15 cellular contexts compared by ENCODE assay signal in genomic region chr6:40891686-40892085, GRCh38.
DNase-seq lines count a peak whose midpoint lies in the region; ATAC-seq, FAIRE-seq and TF ChIP-seq lines count a peak whose summit lies in the region.
"Had no signal": no experiment of that assay in that cellular context is flagged by ENCODE, and none has a peak within 500 bp of the region (broad histone marks: within the 10 kb centered on the region; RNA-seq: fewer than 3 reads in every experiment).

No MANE protein-coding gene starts in this region.

- BruUV-seq in HepG2 (replicated peaks; lab: Mats Ljungman, UMichigan) = no TSS peak
- BruUV-seq in PC-3 (replicated peaks; lab: Mats Ljungman, UMichigan) = no TSS peak

- peaks cover 2% of the 10 kb centered on the region for H3K36me3 Mint-ChIP-seq in T-helper 17 cell (ENCODE audit: low read depth)
- H3K36me3 Mint-ChIP-seq in nephron progenitor cell (ENCODE audit: low read depth) = no peaks in the 10 kb centered on the region
- H3K36me3 Mint-ChIP-seq: CD4-positive, alpha-beta memory T cell had no signal

- DNase-seq in HepG2 (ENCODE audit: low spot score) = no peak
- DNase-seq in right lobe of liver = no peak
- no peak for DNase-seq in T-helper 17 cell
- DNase-seq in nephron progenitor cell = no peak
- DNase-seq in PC-3 = no peak
- no peak for DNase-seq in activated CD4-positive, alpha-beta T cell treated with anti-CD3 and anti-CD28 coated beads for 4 hours
- DNase-seq: BE2C; CD4-positive, alpha-beta memory T cell; DMS79; HCEC 1CT had no signal

- intact Hi-C loops in HepG2 (cut with micrococcal nuclease; ENCODE audit: unreplicated experiment) = no loop called here
- intact Hi-C loops in right lobe of liver (cut with DNase I) = no loop called here
- intact Hi-C loops in PC-3 (cut with micrococcal nuclease) = no loop called here

- no peaks in the 10 kb centered on the region for H3K9me3 Mint-ChIP-seq in nephron progenitor cell
- H3K9me3 Mint-ChIP-seq: CD4-positive, alpha-beta memory T cell had no signal

- H3K4me3 Mint-ChIP-seq in T-helper 17 cell (no peak overlapping the region), nephron progenitor cell (peak overlapping the region; percentile 24)

- H2AFZ ChIP-seq in HepG2 (ENCODE audit: low read length) (no peak overlapping the region), PC-3 (ENCODE audit: low read length) (no peak overlapping the region)

- H3K9ac ChIP-seq in HepG2 (ENCODE audit: insufficient read depth, low read depth, low read length) = no peak overlapping the region
- no peak overlapping the region for H3K9ac ChIP-seq in PC-3 (ENCODE audit: low read length)

- no peak for ATAC-seq in HepG2
- ATAC-seq in right lobe of liver = no peak
- no peak for ATAC-seq in T-helper 17 cell
- no peak for ATAC-seq in PC-3
- no peak for ATAC-seq in HG02884 (IDR thresholded peaks at IDR 0.05; ENCODE audit: unreplicated experiment)
- ATAC-seq: A549, GM12878 had no signal

- CTCF ChIA-PET in HepG2 (lab: Yijun Ruan, JAX; ENCODE audit: low intra/inter-chr PET ratio, low total read pairs) = no interaction called here
- CTCF ChIA-PET in PC-3 (lab: Charles Lee) = no interaction called here

- no peaks in the 10 kb centered on the region for H3K9me2 ChIP-seq in PC-3 (replicated peaks; ENCODE audit: low read length)

- no peak for TF ChIP-seq POLR2A in HepG2 (IDR thresholded peaks at IDR 0.05; ENCODE audit: insufficient read depth in 1 of 2, low read depth in 2 of 2, low read length in 2 of 2)
- no peak for TF ChIP-seq POLR2A in right lobe of liver (IDR thresholded peaks at IDR 0.05)

- H3K27me3 Mint-ChIP-seq in T-helper 17 cell (peaks cover 75% of the 10 kb centered on the region), nephron progenitor cell (ENCODE audit: low read depth, poor library complexity) (peaks cover 35% of the 10 kb centered on the region)

- in situ Hi-C loops in HepG2 (cut with HindIII; ENCODE audit: extremely low pct_ligation_motif_present, low pct_unique_long_range_greater_than_20kb) = no loop called here

- H3F3A ChIP-seq in PC-3 (ENCODE audit: low read length, unreplicated experiment) = no peaks in the 10 kb centered on the region

- WGBS in HepG2 (ENCODE audit: low lambda C conversion rate) = 41% methylated on average over 8 of the region's 8 CpGs
- WGBS in right lobe of liver (ENCODE audit: insufficient coverage, low coverage, low lambda C conversion rate, missing lambda C conversion rate) = 74% methylated on average over 6 of the region's 8 CpGs

- H4K20me1 ChIP-seq in HepG2 (ENCODE audit: insufficient read depth, low read length) (no peaks in the 10 kb centered on the region), PC-3 (ENCODE audit: low read length) (no peaks in the 10 kb centered on the region)

- H3K4me2 ChIP-seq in HepG2 (ENCODE audit: low read depth, low read length) = peak overlapping the region; percentile 40; the same call in 1 of the 2 replicates
- H3K4me2 ChIP-seq in PC-3 (ENCODE audit: low read length) = no peak overlapping the region
- H3K4me2 ChIP-seq: A549 had no signal

- H3K27me3 ChIP-seq in HepG2 (ENCODE audit: control insufficient read depth in 1 of 2, insufficient read depth in 2 of 2, low read length in 2 of 2) (peaks cover 2 to 12% of the 10 kb centered on the region in 2 experiments; a peak in 2 of 5 replicates), right lobe of liver (no peaks in the 10 kb centered on the region), PC-3 (ENCODE audit: low read length) (peaks cover 16% of the 10 kb centered on the region; the same call in 1 of the 2 replicates)
- H3K27me3 ChIP-seq: BE2C had no signal

- POLR2A ChIA-PET in HepG2 (lab: Yijun Ruan, JAX) (no interaction called here), PC-3 (lab: Charles Lee; ENCODE audit: unreplicated experiment) (no interaction called here)

- no peak for TF ChIP-seq EP300 in HepG2 (IDR thresholded peaks at IDR 0.05; ENCODE audit: low read depth in 2 of 2, low read length in 2 of 2)
- no peak for TF ChIP-seq EP300 in HepG2 (CRISPR knock-in tag; IDR thresholded peaks at IDR 0.05; ENCODE audit: borderline replicate concordance)

- H3K27ac ChIP-seq in HepG2 (ENCODE audit: extremely low read length, insufficient read depth, low read length) (no peak overlapping the region), right lobe of liver (no peak overlapping the region), PC-3 (ENCODE audit: low read length) (no peak overlapping the region)
- H3K27ac ChIP-seq: A549, C4-2B had no signal

- H3K79me2 ChIP-seq in HepG2 (ENCODE audit: insufficient read depth, low read length) (no peaks in the 10 kb centered on the region), PC-3 (ENCODE audit: low read length) (no peaks in the 10 kb centered on the region)

- H3K36me3 ChIP-seq in HepG2 (replicated peaks in 1 of 2; ENCODE audit: control insufficient read depth in 1 of 2, insufficient read depth in 2 of 2, low read length in 2 of 2) (no peaks in the 10 kb centered on the region), right lobe of liver (no peaks in the 10 kb centered on the region), PC-3 (ENCODE audit: low read depth, low read length) (no peaks in the 10 kb centered on the region)
- H3K36me3 ChIP-seq: BE2C had no signal

- H3K9me3 ChIP-seq in HepG2 (ENCODE audit: low read length) (no peaks in the 10 kb centered on the region), right lobe of liver (no peaks in the 10 kb centered on the region), T-helper 17 cell (ENCODE audit: control insufficient read depth, low read length, poor library complexity, severe bottlenecking) (no peaks in the 10 kb centered on the region), PC-3 (ENCODE audit: low read length) (no peaks in the 10 kb centered on the region)
- H3K9me3 ChIP-seq: A549, BE2C had no signal

- H3K27ac Mint-ChIP-seq in T-helper 17 cell = peak overlapping the region; percentile 47
- peak overlapping the region; percentile 78 for H3K27ac Mint-ChIP-seq in nephron progenitor cell
- H3K27ac Mint-ChIP-seq: CD4-positive, alpha-beta memory T cell had no signal

- peaks cover 85% of the 10 kb centered on the region for H3K4me1 ChIP-seq in HepG2 (ENCODE audit: insufficient read depth, low read length)
- peaks cover 0 to 16% (median 0%) of the 10 kb centered on the region in 4 donors for H3K4me1 ChIP-seq in right lobe of liver
- H3K4me1 ChIP-seq in PC-3 (ENCODE audit: insufficient read depth, low read length) = no peaks in the 10 kb centered on the region

- peaks cover 2% of the 10 kb centered on the region for H3K4me1 Mint-ChIP-seq in T-helper 17 cell
- peaks cover 84% of the 10 kb centered on the region for H3K4me1 Mint-ChIP-seq in nephron progenitor cell
- H3K4me1 Mint-ChIP-seq: CD4-positive, alpha-beta memory T cell had no signal

- no peak for FAIRE-seq in HepG2 (lab: Jason Lieb, UNC)
- FAIRE-seq: A549, GM12878, GM18507 had no signal

- TF ChIP-seq RAD21 in HepG2 (CRISPR knock-in tag; IDR thresholded peaks at IDR 0.05) = no peak

- no peak overlapping the region for H3K4me3 ChIP-seq in HepG2 (replicated peaks in 1 of 3; ENCODE audit: insufficient read depth in 1 of 3, low read depth in 2 of 3, low read length in 3 of 3)
- H3K4me3 ChIP-seq in right lobe of liver = no peak overlapping the region
- H3K4me3 ChIP-seq in PC-3 (ENCODE audit: low read length) = no peak overlapping the region
- H3K4me3 ChIP-seq: A549, GM12878 had no signal

- no peak for TF ChIP-seq CTCF in HepG2 (CRISPR knock-in tag; IDR thresholded peaks at IDR 0.05)
- no peak for TF ChIP-seq CTCF in right lobe of liver (IDR thresholded peaks at IDR 0.05)
- no peak for TF ChIP-seq CTCF in nephron progenitor cell (IDR thresholded peaks at IDR 0.05)
- TF ChIP-seq CTCF in PC-3 (conservative IDR thresholded peaks at IDR 0.05; ENCODE audit: low read depth, low read length) = no peak

TF ChIP-seq in HepG2, 621 proteins besides CTCF, POLR2A, EP300 and RAD21 (continues in another document):
- TF ChIP-seq TEAD2 (CRISPR knock-in tag; IDR thresholded peaks at IDR 0.05) = no peak
- TF ChIP-seq ZNF138 (CRISPR knock-in tag; IDR thresholded peaks at IDR 0.05; ENCODE audit: low read depth) = no peak
- TF ChIP-seq ZKSCAN8 (CRISPR knock-in tag; IDR thresholded peaks at IDR 0.05; ENCODE audit: borderline replicate concordance) = no peak
- TF ChIP-seq SPEN (CRISPR knock-in tag; IDR thresholded peaks at IDR 0.05; ENCODE audit: low read depth) = no peak
- TF ChIP-seq, protein P1, sequence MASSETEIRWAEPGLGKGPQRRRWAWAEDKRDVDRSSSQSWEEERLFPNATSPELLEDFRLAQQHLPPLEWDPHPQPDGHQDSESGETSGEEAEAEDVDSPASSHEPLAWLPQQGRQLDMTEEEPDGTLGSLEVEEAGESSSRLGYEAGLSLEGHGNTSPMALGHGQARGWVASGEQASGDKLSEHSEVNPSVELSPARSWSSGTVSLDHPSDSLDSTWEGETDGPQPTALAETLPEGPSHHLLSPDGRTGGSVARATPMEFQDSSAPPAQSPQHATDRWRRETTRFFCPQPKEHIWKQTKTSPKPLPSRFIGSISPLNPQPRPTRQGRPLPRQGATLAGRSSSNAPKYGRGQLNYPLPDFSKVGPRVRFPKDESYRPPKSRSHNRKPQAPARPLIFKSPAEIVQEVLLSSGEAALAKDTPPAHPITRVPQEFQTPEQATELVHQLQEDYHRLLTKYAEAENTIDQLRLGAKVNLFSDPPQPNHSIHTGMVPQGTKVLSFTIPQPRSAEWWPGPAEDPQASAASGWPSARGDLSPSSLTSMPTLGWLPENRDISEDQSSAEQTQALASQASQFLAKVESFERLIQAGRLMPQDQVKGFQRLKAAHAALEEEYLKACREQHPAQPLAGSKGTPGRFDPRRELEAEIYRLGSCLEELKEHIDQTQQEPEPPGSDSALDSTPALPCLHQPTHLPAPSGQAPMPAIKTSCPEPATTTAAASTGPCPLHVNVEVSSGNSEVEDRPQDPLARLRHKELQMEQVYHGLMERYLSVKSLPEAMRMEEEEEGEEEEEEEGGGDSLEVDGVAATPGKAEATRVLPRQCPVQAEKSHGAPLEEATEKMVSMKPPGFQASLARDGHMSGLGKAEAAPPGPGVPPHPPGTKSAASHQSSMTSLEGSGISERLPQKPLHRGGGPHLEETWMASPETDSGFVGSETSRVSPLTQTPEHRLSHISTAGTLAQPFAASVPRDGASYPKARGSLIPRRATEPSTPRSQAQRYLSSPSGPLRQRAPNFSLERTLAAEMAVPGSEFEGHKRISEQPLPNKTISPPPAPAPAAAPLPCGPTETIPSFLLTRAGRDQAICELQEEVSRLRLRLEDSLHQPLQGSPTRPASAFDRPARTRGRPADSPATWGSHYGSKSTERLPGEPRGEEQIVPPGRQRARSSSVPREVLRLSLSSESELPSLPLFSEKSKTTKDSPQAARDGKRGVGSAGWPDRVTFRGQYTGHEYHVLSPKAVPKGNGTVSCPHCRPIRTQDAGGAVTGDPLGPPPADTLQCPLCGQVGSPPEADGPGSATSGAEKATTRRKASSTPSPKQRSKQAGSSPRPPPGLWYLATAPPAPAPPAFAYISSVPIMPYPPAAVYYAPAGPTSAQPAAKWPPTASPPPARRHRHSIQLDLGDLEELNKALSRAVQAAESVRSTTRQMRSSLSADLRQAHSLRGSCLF (CRISPR knock-in tag; IDR thresholded peaks at IDR 0.05; ENCODE audit: borderline replicate concordance) = no peak
- TF ChIP-seq ZBTB21 (CRISPR knock-in tag; IDR thresholded peaks at IDR 0.05) = no peak
- TF ChIP-seq NONO (IDR thresholded peaks at IDR 0.05) = no peak
- 0 out of 2 replicates have a peak, but pooled peaks have one; percentile 22 for TF ChIP-seq NONO (CRISPR knock-in tag; conservative IDR thresholded peaks at IDR 0.05)
